1 cellular context compared by ENCODE assay signal in the genomic region with DNA sequence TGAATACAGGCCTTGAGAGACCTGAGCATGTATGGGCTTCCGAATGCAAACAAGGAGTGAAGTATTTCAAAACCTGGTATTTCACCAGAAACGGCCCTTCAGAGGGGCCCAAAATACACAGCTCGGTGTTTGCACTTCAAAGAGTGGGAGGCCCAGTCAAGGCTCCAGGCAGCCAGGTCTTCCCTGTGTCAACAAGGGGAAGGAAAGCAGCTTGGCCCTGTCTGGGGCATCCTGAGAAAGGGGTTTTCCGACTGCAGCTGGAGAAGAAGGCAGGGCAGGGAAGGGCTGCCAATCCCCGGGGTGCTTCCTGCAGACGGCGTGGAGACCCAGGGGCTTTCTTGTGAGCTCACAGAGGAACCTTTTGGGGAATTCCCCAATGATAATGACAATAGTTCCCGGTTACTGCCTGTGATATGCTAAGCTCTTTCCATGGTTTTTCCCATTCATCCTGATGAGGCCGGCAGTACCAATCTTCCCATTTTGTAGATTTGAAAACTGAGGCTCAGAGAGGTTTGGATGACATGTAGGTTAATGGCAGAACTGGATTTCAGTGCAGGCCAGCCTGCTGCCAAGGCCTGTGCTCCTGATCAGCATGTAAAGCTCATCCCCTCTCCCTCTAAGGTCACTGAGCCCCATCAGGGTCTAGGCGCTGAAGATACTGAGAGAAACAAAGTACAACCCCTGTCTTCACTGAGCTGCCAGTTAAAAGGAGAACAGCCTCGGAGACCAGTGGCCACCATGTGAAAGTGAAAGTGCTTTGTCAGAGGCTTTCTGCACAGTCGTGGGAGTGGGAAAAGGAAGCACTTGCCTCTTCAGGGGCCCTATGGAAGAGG.
TF ChIP-seq lines count a peak whose summit lies in the region.

No MANE protein-coding gene starts in this region.

TF ChIP-seq in HepG2, 621 proteins besides CTCF, POLR2A, EP300 and RAD21 (continued from another document and continues in another):
- TF ChIP-seq, protein P1, sequence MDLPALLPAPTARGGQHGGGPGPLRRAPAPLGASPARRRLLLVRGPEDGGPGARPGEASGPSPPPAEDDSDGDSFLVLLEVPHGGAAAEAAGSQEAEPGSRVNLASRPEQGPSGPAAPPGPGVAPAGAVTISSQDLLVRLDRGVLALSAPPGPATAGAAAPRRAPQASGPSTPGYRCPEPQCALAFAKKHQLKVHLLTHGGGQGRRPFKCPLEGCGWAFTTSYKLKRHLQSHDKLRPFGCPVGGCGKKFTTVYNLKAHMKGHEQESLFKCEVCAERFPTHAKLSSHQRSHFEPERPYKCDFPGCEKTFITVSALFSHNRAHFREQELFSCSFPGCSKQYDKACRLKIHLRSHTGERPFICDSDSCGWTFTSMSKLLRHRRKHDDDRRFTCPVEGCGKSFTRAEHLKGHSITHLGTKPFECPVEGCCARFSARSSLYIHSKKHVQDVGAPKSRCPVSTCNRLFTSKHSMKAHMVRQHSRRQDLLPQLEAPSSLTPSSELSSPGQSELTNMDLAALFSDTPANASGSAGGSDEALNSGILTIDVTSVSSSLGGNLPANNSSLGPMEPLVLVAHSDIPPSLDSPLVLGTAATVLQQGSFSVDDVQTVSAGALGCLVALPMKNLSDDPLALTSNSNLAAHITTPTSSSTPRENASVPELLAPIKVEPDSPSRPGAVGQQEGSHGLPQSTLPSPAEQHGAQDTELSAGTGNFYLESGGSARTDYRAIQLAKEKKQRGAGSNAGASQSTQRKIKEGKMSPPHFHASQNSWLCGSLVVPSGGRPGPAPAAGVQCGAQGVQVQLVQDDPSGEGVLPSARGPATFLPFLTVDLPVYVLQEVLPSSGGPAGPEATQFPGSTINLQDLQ (CRISPR knock-in tag; IDR thresholded peaks at IDR 0.05), result peak; percentile 68; the same call in 1 of the 2 replicates
- TF ChIP-seq ZNF549 (CRISPR knock-in tag; IDR thresholded peaks at IDR 0.05) (no peak), MXD4 (CRISPR knock-in tag; IDR thresholded peaks at IDR 0.05) (no peak), POLR2AphosphoS2 (IDR thresholded peaks at IDR 0.05; ENCODE audit: low read depth, low read length) (no peak), CBFB (CRISPR knock-in tag; IDR thresholded peaks at IDR 0.05) (peak; percentile 92), ZNF234 (CRISPR knock-in tag; conservative IDR thresholded peaks at IDR 0.05) (no peak), ZNF180 (CRISPR knock-in tag; IDR thresholded peaks at IDR 0.05; ENCODE audit: borderline replicate concordance, low read depth) (no peak), ZNF878 (CRISPR knock-in tag; IDR thresholded peaks at IDR 0.05) (peak; percentile 96), ZNF350 (CRISPR knock-in tag; IDR thresholded peaks at IDR 0.05; ENCODE audit: borderline replicate concordance, low read depth) (peak; percentile 96), HDAC6 (IDR thresholded peaks at IDR 0.05; ENCODE audit: low read depth, low read length) (no peak), ZNF619 (CRISPR knock-in tag; IDR thresholded peaks at IDR 0.05) (no peak), ZNF484 (CRISPR knock-in tag; IDR thresholded peaks at IDR 0.05; ENCODE audit: borderline replicate concordance, low read depth) (no peak), DR1 (CRISPR knock-in tag; IDR thresholded peaks at IDR 0.05) (no peak), NFIC (IDR thresholded peaks at IDR 0.05; ENCODE audit: low read length) (peak; percentile 96), ZNF3 (CRISPR knock-in tag; IDR thresholded peaks at IDR 0.05) (0 out of 2 replicates have a peak, but pooled peaks have one; percentile 36), SMYD3 (CRISPR knock-in tag; IDR thresholded peaks at IDR 0.05) (peak; percentile 75; the same call in 1 of the 2 replicates), HNRNPLL (IDR thresholded peaks at IDR 0.05; ENCODE audit: low read depth, low read length, poor library complexity, severe bottlenecking) (no peak), KLF12 (CRISPR knock-in tag; IDR thresholded peaks at IDR 0.05; ENCODE audit: borderline replicate concordance) (no peak), ETV6 (CRISPR knock-in tag; conservative IDR thresholded peaks at IDR 0.05) (no peak), SIX1 (CRISPR knock-in tag; IDR thresholded peaks at IDR 0.05; ENCODE audit: borderline replicate concordance) (peak; percentile 87), ZNF10 (CRISPR knock-in tag; IDR thresholded peaks at IDR 0.05; ENCODE audit: borderline replicate concordance, low read depth) (no peak), NFYC (CRISPR knock-in tag; IDR thresholded peaks at IDR 0.05) (peak; percentile 69), POLR2G (IDR thresholded peaks at IDR 0.05; ENCODE audit: low read depth, low read length) (no peak), ZC3H13 (CRISPR knock-in tag; IDR thresholded peaks at IDR 0.05) (peak; percentile 75)
- TF ChIP-seq, protein P2, sequence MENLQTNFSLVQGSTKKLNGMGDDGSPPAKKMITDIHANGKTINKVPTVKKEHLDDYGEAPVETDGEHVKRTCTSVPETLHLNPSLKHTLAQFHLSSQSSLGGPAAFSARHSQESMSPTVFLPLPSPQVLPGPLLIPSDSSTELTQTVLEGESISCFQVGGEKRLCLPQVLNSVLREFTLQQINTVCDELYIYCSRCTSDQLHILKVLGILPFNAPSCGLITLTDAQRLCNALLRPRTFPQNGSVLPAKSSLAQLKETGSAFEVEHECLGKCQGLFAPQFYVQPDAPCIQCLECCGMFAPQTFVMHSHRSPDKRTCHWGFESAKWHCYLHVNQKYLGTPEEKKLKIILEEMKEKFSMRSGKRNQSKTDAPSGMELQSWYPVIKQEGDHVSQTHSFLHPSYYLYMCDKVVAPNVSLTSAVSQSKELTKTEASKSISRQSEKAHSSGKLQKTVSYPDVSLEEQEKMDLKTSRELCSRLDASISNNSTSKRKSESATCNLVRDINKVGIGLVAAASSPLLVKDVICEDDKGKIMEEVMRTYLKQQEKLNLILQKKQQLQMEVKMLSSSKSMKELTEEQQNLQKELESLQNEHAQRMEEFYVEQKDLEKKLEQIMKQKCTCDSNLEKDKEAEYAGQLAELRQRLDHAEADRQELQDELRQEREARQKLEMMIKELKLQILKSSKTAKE (CRISPR knock-in tag; IDR thresholded peaks at IDR 0.05; ENCODE audit: borderline replicate concordance), result peak; percentile 98
- TF ChIP-seq, protein P3, sequence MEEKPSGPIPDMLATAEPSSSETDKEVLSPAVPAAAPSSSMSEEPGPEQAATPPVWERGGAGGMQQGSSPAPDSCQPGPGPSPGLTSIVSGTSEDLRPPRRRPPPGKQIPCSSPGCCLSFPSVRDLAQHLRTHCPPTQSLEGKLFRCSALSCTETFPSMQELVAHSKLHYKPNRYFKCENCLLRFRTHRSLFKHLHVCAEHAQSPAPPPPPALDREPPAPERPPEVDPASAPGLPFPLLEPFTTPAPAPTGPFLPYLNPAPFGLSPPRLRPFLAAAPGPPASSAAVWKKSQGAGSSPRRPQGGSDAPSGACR (CRISPR knock-in tag; IDR thresholded peaks at IDR 0.05), result no peak
- TF ChIP-seq, protein P4, sequence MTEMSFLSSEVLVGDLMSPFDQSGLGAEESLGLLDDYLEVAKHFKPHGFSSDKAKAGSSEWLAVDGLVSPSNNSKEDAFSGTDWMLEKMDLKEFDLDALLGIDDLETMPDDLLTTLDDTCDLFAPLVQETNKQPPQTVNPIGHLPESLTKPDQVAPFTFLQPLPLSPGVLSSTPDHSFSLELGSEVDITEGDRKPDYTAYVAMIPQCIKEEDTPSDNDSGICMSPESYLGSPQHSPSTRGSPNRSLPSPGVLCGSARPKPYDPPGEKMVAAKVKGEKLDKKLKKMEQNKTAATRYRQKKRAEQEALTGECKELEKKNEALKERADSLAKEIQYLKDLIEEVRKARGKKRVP (CRISPR knock-in tag; IDR thresholded peaks at IDR 0.05), result peak in 1 of 2 experiments; percentile 93; a peak in 2 of 4 replicates
- TF ChIP-seq, protein P5, sequence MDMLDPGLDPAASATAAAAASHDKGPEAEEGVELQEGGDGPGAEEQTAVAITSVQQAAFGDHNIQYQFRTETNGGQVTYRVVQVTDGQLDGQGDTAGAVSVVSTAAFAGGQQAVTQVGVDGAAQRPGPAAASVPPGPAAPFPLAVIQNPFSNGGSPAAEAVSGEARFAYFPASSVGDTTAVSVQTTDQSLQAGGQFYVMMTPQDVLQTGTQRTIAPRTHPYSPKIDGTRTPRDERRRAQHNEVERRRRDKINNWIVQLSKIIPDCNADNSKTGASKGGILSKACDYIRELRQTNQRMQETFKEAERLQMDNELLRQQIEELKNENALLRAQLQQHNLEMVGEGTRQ (IDR thresholded peaks at IDR 0.05; ENCODE audit: low read depth, low read length), result no peak
- TF ChIP-seq, protein P5 (CRISPR knock-in tag; IDR thresholded peaks at IDR 0.05; ENCODE audit: borderline replicate concordance), result no peak
- TF ChIP-seq, protein P6, sequence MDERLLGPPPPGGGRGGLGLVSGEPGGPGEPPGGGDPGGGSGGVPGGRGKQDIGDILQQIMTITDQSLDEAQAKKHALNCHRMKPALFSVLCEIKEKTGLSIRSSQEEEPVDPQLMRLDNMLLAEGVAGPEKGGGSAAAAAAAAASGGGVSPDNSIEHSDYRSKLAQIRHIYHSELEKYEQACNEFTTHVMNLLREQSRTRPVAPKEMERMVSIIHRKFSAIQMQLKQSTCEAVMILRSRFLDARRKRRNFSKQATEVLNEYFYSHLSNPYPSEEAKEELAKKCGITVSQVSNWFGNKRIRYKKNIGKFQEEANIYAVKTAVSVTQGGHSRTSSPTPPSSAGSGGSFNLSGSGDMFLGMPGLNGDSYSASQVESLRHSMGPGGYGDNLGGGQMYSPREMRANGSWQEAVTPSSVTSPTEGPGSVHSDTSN (CRISPR knock-in tag; IDR thresholded peaks at IDR 0.05), result no peak
- TF ChIP-seq, protein P7, sequence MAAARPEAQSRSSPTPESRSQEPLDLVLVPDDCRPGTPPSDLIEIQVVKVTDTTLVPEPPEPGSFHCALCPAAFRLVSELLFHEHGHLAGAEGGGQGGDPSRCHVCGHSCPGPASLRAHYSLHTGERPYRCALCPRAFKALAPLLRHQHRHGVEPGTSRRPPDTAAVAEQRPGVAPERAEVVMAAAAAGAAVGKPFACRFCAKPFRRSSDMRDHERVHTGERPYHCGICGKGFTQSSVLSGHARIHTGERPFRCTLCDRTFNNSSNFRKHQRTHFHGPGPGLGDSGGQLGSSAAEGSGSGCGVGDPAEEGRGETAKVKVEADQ (CRISPR knock-in tag; IDR thresholded peaks at IDR 0.05; ENCODE audit: borderline replicate concordance), result peak; percentile 64; the same call in 1 of the 2 replicates
- TF ChIP-seq, protein P8, sequence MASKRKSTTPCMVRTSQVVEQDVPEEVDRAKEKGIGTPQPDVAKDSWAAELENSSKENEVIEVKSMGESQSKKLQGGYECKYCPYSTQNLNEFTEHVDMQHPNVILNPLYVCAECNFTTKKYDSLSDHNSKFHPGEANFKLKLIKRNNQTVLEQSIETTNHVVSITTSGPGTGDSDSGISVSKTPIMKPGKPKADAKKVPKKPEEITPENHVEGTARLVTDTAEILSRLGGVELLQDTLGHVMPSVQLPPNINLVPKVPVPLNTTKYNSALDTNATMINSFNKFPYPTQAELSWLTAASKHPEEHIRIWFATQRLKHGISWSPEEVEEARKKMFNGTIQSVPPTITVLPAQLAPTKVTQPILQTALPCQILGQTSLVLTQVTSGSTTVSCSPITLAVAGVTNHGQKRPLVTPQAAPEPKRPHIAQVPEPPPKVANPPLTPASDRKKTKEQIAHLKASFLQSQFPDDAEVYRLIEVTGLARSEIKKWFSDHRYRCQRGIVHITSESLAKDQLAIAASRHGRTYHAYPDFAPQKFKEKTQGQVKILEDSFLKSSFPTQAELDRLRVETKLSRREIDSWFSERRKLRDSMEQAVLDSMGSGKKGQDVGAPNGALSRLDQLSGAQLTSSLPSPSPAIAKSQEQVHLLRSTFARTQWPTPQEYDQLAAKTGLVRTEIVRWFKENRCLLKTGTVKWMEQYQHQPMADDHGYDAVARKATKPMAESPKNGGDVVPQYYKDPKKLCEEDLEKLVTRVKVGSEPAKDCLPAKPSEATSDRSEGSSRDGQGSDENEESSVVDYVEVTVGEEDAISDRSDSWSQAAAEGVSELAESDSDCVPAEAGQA (IDR thresholded peaks at IDR 0.05; ENCODE audit: low read depth), result no peak
- TF ChIP-seq, protein P8 (CRISPR knock-in tag; IDR thresholded peaks at IDR 0.05; ENCODE audit: borderline replicate concordance), result no peak
- TF ChIP-seq, protein P9, sequence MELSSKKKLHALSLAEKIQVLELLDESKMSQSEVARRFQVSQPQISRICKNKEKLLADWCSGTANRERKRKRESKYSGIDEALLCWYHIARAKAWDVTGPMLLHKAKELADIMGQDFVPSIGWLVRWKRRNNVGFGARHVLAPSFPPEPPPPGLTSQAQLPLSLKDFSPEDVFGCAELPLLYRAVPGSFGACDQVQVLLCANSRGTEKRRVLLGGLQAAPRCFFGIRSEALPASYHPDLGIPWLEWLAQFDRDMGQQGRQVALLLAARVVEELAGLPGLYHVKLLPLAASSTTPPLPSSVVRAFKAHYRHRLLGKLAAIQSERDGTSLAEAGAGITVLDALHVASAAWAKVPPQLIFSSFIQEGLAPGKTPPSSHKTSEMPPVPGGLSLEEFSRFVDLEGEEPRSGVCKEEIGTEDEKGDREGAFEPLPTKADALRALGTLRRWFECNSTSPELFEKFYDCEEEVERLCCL (CRISPR knock-in tag; IDR thresholded peaks at IDR 0.05; ENCODE audit: borderline replicate concordance), result no peak
- TF ChIP-seq, protein P10, sequence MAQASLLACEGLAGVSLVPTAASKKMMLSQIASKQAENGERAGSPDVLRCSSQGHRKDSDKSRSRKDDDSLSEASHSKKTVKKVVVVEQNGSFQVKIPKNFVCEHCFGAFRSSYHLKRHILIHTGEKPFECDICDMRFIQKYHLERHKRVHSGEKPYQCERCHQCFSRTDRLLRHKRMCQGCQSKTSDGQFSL (CRISPR knock-in tag; IDR thresholded peaks at IDR 0.05), result 0 out of 2 replicates have a peak, but pooled peaks have one; percentile 53
